20 cellular contexts compared by ENCODE assay signal in the genomic region with DNA sequence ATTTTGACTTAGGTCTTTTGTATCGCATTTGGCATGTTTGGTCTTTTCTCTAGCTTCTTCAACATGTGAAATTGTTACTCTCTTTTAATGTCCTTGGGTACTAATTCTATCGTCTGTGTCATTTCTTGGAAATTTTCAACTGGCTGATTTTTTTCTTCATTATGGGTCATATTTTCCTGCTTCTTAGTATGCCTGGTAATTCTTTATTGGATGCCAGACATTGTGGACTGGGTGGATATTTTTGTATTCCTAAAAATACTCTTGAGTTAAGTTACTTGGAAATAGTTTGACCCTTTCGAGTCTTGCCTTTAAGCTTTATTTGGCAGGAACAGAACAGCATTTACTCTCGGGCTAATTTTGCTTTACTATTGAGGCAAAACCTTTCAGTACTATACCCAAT.
DNase-seq lines count a peak whose midpoint lies in the region; ATAC-seq and TF ChIP-seq lines count a peak whose summit lies in the region.
"Had no signal": no experiment of that assay in that cellular context is flagged by ENCODE, and none has a peak within 500 bp of the region (broad histone marks: within the 10 kb centered on the region; RNA-seq: fewer than 3 reads in every experiment).

No MANE protein-coding gene starts in this region.

- CTCF ChIA-PET in HCT116 (lab: Charles Lee), result no interaction called here

- POLR2A ChIA-PET in HCT116 (lab: Charles Lee), result interaction anchor here (1.1 kb wide), 1 partner anchor 9 kb away, joined by 7 read pairs; no protein-coding TSS in a partner anchor

- no peak overlapping the region for H3K4me3 ChIP-seq in HCT116 (replicated peaks in 1 of 2; ENCODE audit: low read depth in 1 of 2, low read length in 2 of 2)
- no peak overlapping the region for H3K4me3 ChIP-seq in hepatocyte
- H3K4me3 ChIP-seq in thoracic aorta, result no peak overlapping the region
- no peak overlapping the region for H3K4me3 ChIP-seq in psoas muscle
- H3K4me3 ChIP-seq: A549, GM23248 had no signal

- H3K4me1 ChIP-seq in HCT116 (ENCODE audit: control insufficient read depth in 1 of 2, insufficient read depth in 2 of 2, low read length in 2 of 2), result peaks cover 14 to 28% of the 10 kb centered on the region in 2 experiments
- peaks cover 6% of the 10 kb centered on the region for H3K4me1 ChIP-seq in hepatocyte (ENCODE audit: insufficient read depth)
- peaks cover 2 to 22% of the 10 kb centered on the region in 2 donors for H3K4me1 ChIP-seq in thoracic aorta (ENCODE audit: control insufficient read depth in 1 of 2, low read depth in 2 of 2)
- H3K4me1 ChIP-seq in psoas muscle, result peaks cover 17% of the 10 kb centered on the region

- DNase-seq in HCT116 (ENCODE audit: low read depth, low spot score), result no peak
- DNase-seq in T-helper 17 cell, result no peak
- no peak for DNase-seq in hepatocyte (ENCODE audit: low spot score)
- no peak for DNase-seq in thoracic aorta (ENCODE audit: low spot score)
- DNase-seq in psoas muscle, result no peak
- DNase-seq in activated naive CD4-positive, alpha-beta T cell (lab: John Stamatoyannopoulos, UW), result no peak
- DNase-seq: GM23248, H9, KBM-7, NCI-H1092 treated with DMSO at 0.1 percent for 48 hours, NCI-H1436 treated with DMSO at 0.1 percent for 48 hours, NCI-H1930, NCI-H2227 treated with DMSO at 0.1 percent for 48 hours, NCI-H510A, NCI-H748 treated with DMSO at 0.1 percent for 48 hours, SIG-M5 had no signal

- WGBS in hepatocyte (ENCODE audit: low lambda C conversion rate, missing lambda C conversion rate), result 97% methylated on average over 4 of the region's 4 CpGs
- WGBS in psoas muscle, 3 donors, result 31 to 48% (median 36%) methylated on average over 4 of the region's 4 CpGs

- peak overlapping the region; percentile 22 for H3K27ac Mint-ChIP-seq in T-helper 17 cell
- H3K27ac Mint-ChIP-seq: B cell, H9 had no signal

- no peaks in the 10 kb centered on the region for H3K36me3 Mint-ChIP-seq in T-helper 17 cell (ENCODE audit: low read depth)

- no peak for TF ChIP-seq RAD21 in HCT116 (IDR thresholded peaks at IDR 0.05; ENCODE audit: low read depth)

- RAD21 ChIA-PET in HCT116 (lab: Charles Lee; ENCODE audit: low non-redundant PET in 1 of 2, low total read pairs in 2 of 2, uncharacterized antibody in 2 of 2, unreplicated experiment in 2 of 2), result no interaction called here

- H3K79me2 ChIP-seq in HCT116 (ENCODE audit: insufficient read depth, low read length) (no peaks in the 10 kb centered on the region), hepatocyte (no peaks in the 10 kb centered on the region)

- H3K9me3 ChIP-seq in HCT116 (ENCODE audit: control insufficient read depth in 1 of 2, insufficient read depth in 1 of 2, low read depth in 1 of 2, low read length in 2 of 2) (no peaks in the 10 kb centered on the region), T-helper 17 cell (ENCODE audit: control insufficient read depth, low read length, poor library complexity, severe bottlenecking) (no peaks in the 10 kb centered on the region), hepatocyte (ENCODE audit: low read depth) (no peaks in the 10 kb centered on the region), thoracic aorta (no peaks in the 10 kb centered on the region), psoas muscle (no peaks in the 10 kb centered on the region)
- H3K9me3 ChIP-seq: A549 had no signal

- H3K9ac ChIP-seq in HCT116 (ENCODE audit: low read length), result no peak overlapping the region
- H3K9ac ChIP-seq: GM23248 had no signal

- H4K20me1 ChIP-seq in HCT116 (ENCODE audit: insufficient read depth) (no peaks in the 10 kb centered on the region), hepatocyte (ENCODE audit: insufficient read depth, poor library complexity, severe bottlenecking) (no peaks in the 10 kb centered on the region)

- no TSS peak for BruUV-seq in HCT116 (replicated peaks; lab: Mats Ljungman, UMichigan)

- no peak for TF ChIP-seq POLR2A in HCT116 (IDR thresholded peaks at IDR 0.05; ENCODE audit: borderline replicate concordance, extremely low read depth, insufficient read depth, insufficient read length)

- H3K36me3 ChIP-seq in HCT116 (ENCODE audit: control insufficient read depth in 1 of 2, insufficient read depth in 2 of 2, low read length in 2 of 2) (no peaks in the 10 kb centered on the region), hepatocyte (replicated peaks; ENCODE audit: insufficient read depth, low read depth) (no peaks in the 10 kb centered on the region), thoracic aorta (no peaks in the 10 kb centered on the region), psoas muscle (ENCODE audit: insufficient read depth in 1 of 2, low read depth in 1 of 2) (no peaks in the 10 kb centered on the region)

- H3K4me3 Mint-ChIP-seq in T-helper 17 cell, result no peak overlapping the region
- H3K4me3 Mint-ChIP-seq: B cell, H9 had no signal

- H3K27me3 ChIP-seq in HCT116 (ENCODE audit: insufficient read depth, low read length) (no peaks in the 10 kb centered on the region), hepatocyte (no peaks in the 10 kb centered on the region), thoracic aorta (replicated peaks; ENCODE audit: insufficient read depth) (no peaks in the 10 kb centered on the region), psoas muscle (ENCODE audit: insufficient read depth in 3 of 3, low read length in 2 of 3) (no peaks in the 10 kb centered on the region)

- no peak for ATAC-seq in HCT116
- no peak for ATAC-seq in T-helper 17 cell
- ATAC-seq in thoracic aorta (ENCODE audit: insufficient number of reproducible peaks, low FRiP score, low read depth), result peak; percentile 60
- ATAC-seq in GM21367 (IDR thresholded peaks at IDR 0.05; ENCODE audit: unreplicated experiment), result no peak
- no peak for ATAC-seq in psoas muscle
- ATAC-seq: A549, Panc1 had no signal

- H3K4me1 Mint-ChIP-seq in T-helper 17 cell, result peaks cover 11% of the 10 kb centered on the region

- peak overlapping the region; percentile 22; the same call in 1 of the 2 replicates for H3K4me2 ChIP-seq in HCT116 (ENCODE audit: low read length)
- H3K4me2 ChIP-seq in hepatocyte, result no peak overlapping the region

- H3K27me3 Mint-ChIP-seq in T-helper 17 cell, result no peaks in the 10 kb centered on the region
- H3K27me3 Mint-ChIP-seq: B cell had no signal

- TF ChIP-seq CTCF in HCT116 (IDR thresholded peaks at IDR 0.05 in 2 of 3, conservative IDR thresholded peaks at IDR 0.05 in 1 of 3; ENCODE audit: borderline replicate concordance in 1 of 3, insufficient read depth in 1 of 3, low read depth in 2 of 3, low read length in 2 of 3), result no peak
- TF ChIP-seq CTCF in hepatocyte (IDR thresholded peaks at IDR 0.05; ENCODE audit: poor library complexity), result no peak
- no peak for TF ChIP-seq CTCF in thoracic aorta (IDR thresholded peaks at IDR 0.05)
- TF ChIP-seq CTCF in psoas muscle (IDR thresholded peaks at IDR 0.05), result no peak

- H3K9me2 ChIP-seq in HCT116 (ENCODE audit: insufficient read depth) (no peaks in the 10 kb centered on the region), hepatocyte (replicated peaks; ENCODE audit: insufficient read depth) (no peaks in the 10 kb centered on the region)

- no peak overlapping the region for H3K27ac ChIP-seq in HCT116 (ENCODE audit: low read depth, low read length)
- H3K27ac ChIP-seq in hepatocyte, result peak overlapping the region; percentile 96
- peak overlapping the region; percentile 55 to 70 for H3K27ac ChIP-seq in thoracic aorta
- no peak overlapping the region for H3K27ac ChIP-seq in psoas muscle
- H3K27ac ChIP-seq: GM23248 had no signal

- intact Hi-C loops in HCT116 (cut with micrococcal nuclease) (loop anchor here (5.0 kb wide), 2 partner anchors 75 to 240 kb away; no protein-coding TSS in a partner anchor), psoas muscle (cut with DNase I) (no loop called here)

- H2AFZ ChIP-seq in HCT116 (ENCODE audit: low read depth, low read length, poor library complexity, severe bottlenecking) (peak overlapping the region; percentile 31), hepatocyte (no peak overlapping the region)
- H2AFZ ChIP-seq: GM23248 had no signal

TF ChIP-seq in HCT116, 20 proteins besides CTCF, POLR2A, EP300 and RAD21 (continues in another document):
- TF ChIP-seq MAX (IDR thresholded peaks at IDR 0.05), result no peak
- TF ChIP-seq, protein P1, sequence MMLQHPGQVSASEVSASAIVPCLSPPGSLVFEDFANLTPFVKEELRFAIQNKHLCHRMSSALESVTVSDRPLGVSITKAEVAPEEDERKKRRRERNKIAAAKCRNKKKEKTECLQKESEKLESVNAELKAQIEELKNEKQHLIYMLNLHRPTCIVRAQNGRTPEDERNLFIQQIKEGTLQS (IDR thresholded peaks at IDR 0.05), result no peak
- TF ChIP-seq FOSL1 (IDR thresholded peaks at IDR 0.05; ENCODE audit: low read depth), result no peak
- no peak for TF ChIP-seq EZH2 (IDR thresholded peaks at IDR 0.05)
- TF ChIP-seq ZFX (IDR thresholded peaks at IDR 0.05), result no peak
- TF ChIP-seq CEBPB (IDR thresholded peaks at IDR 0.05; ENCODE audit: low read depth), result no peak
- no peak for TF ChIP-seq ZBTB33 (IDR thresholded peaks at IDR 0.05; ENCODE audit: extremely low read depth, insufficient replicate concordance, low read length)
- no peak for TF ChIP-seq SRF (IDR thresholded peaks at IDR 0.05; ENCODE audit: low read depth)
- TF ChIP-seq EGR1 (IDR thresholded peaks at IDR 0.05; ENCODE audit: low read depth), result no peak

Comparison
In these comparisons a context has a peak if more than half of its experiments do, and no peak if none do; other contexts are left out.
1. H3K27ac ChIP-seq: peak in hepatocyte (single experiment) and thoracic aorta (2 of 2); none in HCT116 (single experiment) and psoas muscle (single experiment).